Comparison of ENCODE assay signal across 22 cellular contexts in genomic region chr14:67524152-67524963, GRCh38. TPM values are rescaled to one million over a fixed set of nuclear protein-coding genes. Genes with fewer than 3 reads are reported as not detected.
DNase-seq lines count a peak whose midpoint lies in the region; ATAC-seq, FAIRE-seq and TF ChIP-seq lines count a peak whose summit lies in the region.
"Had no signal": no experiment of that assay in that cellular context is flagged by ENCODE, and none has a peak within 500 bp of the region (broad histone marks: within the 10 kb centered on the region; RNA-seq: fewer than 3 reads in every experiment).

No MANE protein-coding gene starts in this region.

- H3K27me3 ChIP-seq in colonic mucosa = no peaks in the 10 kb centered on the region
- no peaks in the 10 kb centered on the region for H3K27me3 ChIP-seq in testis
- H3K27me3 ChIP-seq in pancreas = no peaks in the 10 kb centered on the region
- H3K27me3 ChIP-seq: upper lobe of left lung had no signal

- no peak for TF ChIP-seq POLR2A in testis (IDR thresholded peaks at IDR 0.05)

- no peak for FAIRE-seq in pancreas (lab: Jason Lieb, UNC)

- WGBS in testis, 2 donors = 41 to 58% methylated on average over 8 of the region's 8 CpGs
- 64 to 74% methylated on average over 8 of the region's 8 CpGs for WGBS in pancreas, 2 donors

- H3K36me3 ChIP-seq in colonic mucosa (no peaks in the 10 kb centered on the region), testis (ENCODE audit: low read depth, missing control alignments) (no peaks in the 10 kb centered on the region), pancreas (no peaks in the 10 kb centered on the region)
- H3K36me3 ChIP-seq: upper lobe of left lung had no signal

- peak; percentile 46 for DNase-seq in NOMO-1 treated with DMSO at 0.1 percent for 48 hours (lab: John Stamatoyannopoulos, UW; ENCODE audit: unreplicated experiment)
- no peak for DNase-seq in NOMO-1 treated with dmso at 0.1 percent for 144 hours (lab: John Stamatoyannopoulos, UW; ENCODE audit: unreplicated experiment)
- peak; percentile 13 for DNase-seq in NCI-H1105 (lab: John Stamatoyannopoulos, UW)
- peak; percentile 34 for DNase-seq in colonic mucosa
- DNase-seq in testis = no peak
- DNase-seq in pancreas = no peak
- DNase-seq: ACHN; activated gamma-delta T cell; aorta; CD8-positive, alpha-beta memory T cell; IMR-90; islet precursor cell; midbrain; NCI-H1436 treated with DMSO at 0.1 percent for 48 hours; SW 1271; upper lobe of left lung had no signal

- intact Hi-C loops in colonic mucosa (cut with DNase I) (loop anchor here (10.0 kb wide), 2 partner anchors 90 to 180 kb away; partner anchors contain the start of gene RDH12), testis (cut with DNase I; ENCODE audit: low total_unique reads) (no loop called here), pancreas (cut with DNase I) (no loop called here)

- ATAC-seq in GM21737 (IDR thresholded peaks at IDR 0.05; ENCODE audit: unreplicated experiment) = no peak
- ATAC-seq in pancreas = no peak
- no peak for ATAC-seq in GM18858 (IDR thresholded peaks at IDR 0.05; ENCODE audit: unreplicated experiment)
- ATAC-seq: WTC11 had no signal

- H3K9me3 ChIP-seq in colonic mucosa = no peaks in the 10 kb centered on the region
- H3K9me3 ChIP-seq in testis = no peaks in the 10 kb centered on the region
- H3K9me3 ChIP-seq in pancreas = no peaks in the 10 kb centered on the region
- H3K9me3 ChIP-seq: upper lobe of left lung had no signal

- H3K4me3 ChIP-seq in colonic mucosa (no peak overlapping the region), testis (no peak overlapping the region), pancreas (no peak overlapping the region)
- H3K4me3 ChIP-seq: coronary artery, upper lobe of left lung had no signal

- H3K4me1 ChIP-seq in colonic mucosa (no peaks in the 10 kb centered on the region), testis (peaks cover 18% of the 10 kb centered on the region), pancreas (no peaks in the 10 kb centered on the region)

- TF ChIP-seq CTCF in colonic mucosa (IDR thresholded peaks at IDR 0.05) = no peak
- no peak for TF ChIP-seq CTCF in testis (IDR thresholded peaks at IDR 0.05)
- no peak for TF ChIP-seq CTCF in pancreas (IDR thresholded peaks at IDR 0.05)

- H3K27ac ChIP-seq in colonic mucosa (no peak overlapping the region), testis (peak overlapping the region; percentile 6 to 26), pancreas (no peak overlapping the region)
- H3K27ac ChIP-seq: coronary artery, epithelial cell of prostate, upper lobe of left lung had no signal

- H3K9ac ChIP-seq in colonic mucosa (ENCODE audit: low read depth in 2 of 2, low read length in 2 of 2) = no peak overlapping the region

RNA-seq across cellular contexts. Expression of gene PLEKHH1, which starts 8.7 kb away (rescaled TPM):
- total RNA-seq in colonic mucosa = 10 to 100 TPM; 47.1 to 63.1 TPM
- total RNA-seq in testis = 10 to 100 TPM; 49.1 to 61.3 TPM
- 21.4 TPM for polyA plus RNA-seq in testis (ENCODE audit: insufficient read depth, low read depth, low replicate concordance)
- 10 to 100 TPM; 15.0 to 24.6 (median 21.9) TPM for total RNA-seq in pancreas
- polyA plus RNA-seq in pancreas = 10 to 100 TPM; 24.5 to 48.8 TPM
- total RNA-seq: OCI-LY7 had no signal
- polyA plus RNA-seq: CD8-positive, alpha-beta memory T cell had no signal

RNA-seq across cellular contexts. Expression of gene TMEM229B, which starts 35.8 kb away (rescaled TPM):
- 10 to 100 TPM in 1 of 2 donors, 1 to 10 TPM in 1; 6.9 to 11.3 TPM for total RNA-seq in colonic mucosa
- 10 to 100 TPM; 59.6 to 77.4 TPM for total RNA-seq in testis
- 12.6 TPM for polyA plus RNA-seq in testis (ENCODE audit: insufficient read depth, low read depth, low replicate concordance)
- total RNA-seq in pancreas = 1 to 10 TPM; 2.2 to 7.5 (median 5.1) TPM
- 1 to 10 TPM; 1.9 to 2.9 TPM for polyA plus RNA-seq in pancreas
- polyA plus RNA-seq: IMR-90 had no signal

Comparison
In these comparisons a context has a peak if more than half of its experiments do, and no peak if none do; other contexts are left out.
1. DNase-seq: peak in NOMO-1 treated with DMSO at 0.1 percent for 48 hours (single experiment), NCI-H1105 (single experiment) and colonic mucosa (single experiment); none in NOMO-1 treated with dmso at 0.1 percent for 144 hours (single experiment), testis (single experiment) and pancreas (0 of 6).
2. H3K27ac ChIP-seq: peak in testis (2 of 2); none in colonic mucosa (single experiment) and pancreas (0 of 4).
3. RNA of gene TMEM229B, which starts 35.8 kb away (total RNA-seq): 59.6 to 77.4 TPM in testis; 6.9 to 11.3 TPM in colonic mucosa and 2.2 to 7.5 TPM in pancreas; every median in the first group is over 4 times any median in the second.